ENCODE assay signal across 8 cellular contexts in genomic region chr19:41753159-41753558, GRCh38. TPM values are rescaled to one million over a fixed set of nuclear protein-coding genes. Genes with fewer than 3 reads are reported as not detected.
DNase-seq lines count a peak whose midpoint lies in the region; ATAC-seq and TF ChIP-seq lines count a peak whose summit lies in the region.

No MANE protein-coding gene starts in this region.

- no peak overlapping the region for H3K27ac Mint-ChIP-seq in neural crest cell (ENCODE audit: unreplicated experiment)

- DNase-seq in NCI-H2081 (lab: John Stamatoyannopoulos, UW), result peak; percentile 29 to 50
- no peak for DNase-seq in NCI-H2081 treated with DMSO at 0.1 percent for 48 hours (lab: John Stamatoyannopoulos, UW)
- DNase-seq in NCI-H2107 treated with DMSO at 0.1 percent for 48 hours (lab: John Stamatoyannopoulos, UW; ENCODE audit: unreplicated experiment), result peak; percentile 30
- DNase-seq in activated CD8-positive, alpha-beta memory T cell treated with anti-CD3 and anti-CD28 coated beads for 1 hour (ENCODE audit: extremely low read depth in 1 of 2, low read depth in 1 of 2), result peak; percentile 34 to 62
- DNase-seq in epithelial cell of esophagus (ENCODE audit: low read depth), result peak; percentile 60
- peak; percentile 25 for DNase-seq in neural crest cell (ENCODE audit: low read depth, low spot score)
- peak; percentile 83 to 96 for DNase-seq in upper lobe of left lung

- H3K4me1 ChIP-seq in upper lobe of left lung, result peaks cover 0 to 38% (median 13%) of the 10 kb centered on the region in 4 donors

- H3K9me3 Mint-ChIP-seq in neural crest cell, result peaks cover 9% of the 10 kb centered on the region

- H3K9me3 ChIP-seq in upper lobe of left lung, result no peaks in the 10 kb centered on the region

- H3K27me3 Mint-ChIP-seq in neural crest cell (ENCODE audit: low read depth), result peaks cover 41% of the 10 kb centered on the region

- no peaks in the 10 kb centered on the region for H3K36me3 ChIP-seq in upper lobe of left lung

- ATAC-seq in upper lobe of left lung (ENCODE audit: low FRiP score in 2 of 2) (peak; percentile 32 to 74), GM19395 (IDR thresholded peaks at IDR 0.05; ENCODE audit: unreplicated experiment) (no peak)

- no peak for TF ChIP-seq POLR2A in upper lobe of left lung (IDR thresholded peaks at IDR 0.05)

- TF ChIP-seq EP300 in upper lobe of left lung (IDR thresholded peaks at IDR 0.05), result no peak

- peak; percentile 79 for TF ChIP-seq CTCF in epithelial cell of esophagus (IDR thresholded peaks at IDR 0.05; ENCODE audit: insufficient read depth, low read depth, low read length, missing control alignments)
- peak; percentile 67 for TF ChIP-seq CTCF in neural crest cell (conservative IDR thresholded peaks at IDR 0.05)
- peak; percentile 51 to 81 (median 70) for TF ChIP-seq CTCF in upper lobe of left lung (IDR thresholded peaks at IDR 0.05)

- no peaks in the 10 kb centered on the region for H3K4me1 Mint-ChIP-seq in neural crest cell

- H3K4me3 Mint-ChIP-seq in neural crest cell, result no peak overlapping the region

- H3K27ac ChIP-seq in upper lobe of left lung, result peak overlapping the region in 3 of 4 donors; percentile 72 to 89 (median 77)

- no peaks in the 10 kb centered on the region for H3K36me3 Mint-ChIP-seq in neural crest cell (ENCODE audit: low read depth)

- no peaks in the 10 kb centered on the region for H3K27me3 ChIP-seq in upper lobe of left lung

- H3K4me3 ChIP-seq in epithelial cell of esophagus (ENCODE audit: low read length), result no peak overlapping the region
- no peak overlapping the region for H3K4me3 ChIP-seq in upper lobe of left lung

- 10 to 12% methylated on average over 12 of the region's 12 CpGs for WGBS in upper lobe of left lung, 2 donors

RNA-seq across cellular contexts. Expression of gene CEACAM6, which starts 2.2 kb away (rescaled TPM):
- not detected in 2 replicates for total RNA-seq in neural crest cell
- total RNA-seq in upper lobe of left lung, result 100 to 1,000 TPM; 140 to 651 (median 539) TPM

RNA-seq across cellular contexts. Expression of gene CEACAM3, which starts 43.2 kb away (rescaled TPM):
- total RNA-seq in neural crest cell, result not detected in 2 replicates
- 1 to 10 TPM in 5 of 6 donors, not detected in 1; 1.4 to 6.0 (median 2.7) TPM for total RNA-seq in upper lobe of left lung

RNA-seq across cellular contexts. Expression of gene CEACAM5, which starts 44.7 kb away (rescaled TPM):
- total RNA-seq in neural crest cell, result not detected in 2 replicates
- 10 to 100 TPM in 4 of 6 donors, 1 to 10 TPM in 2; 5.5 to 55.2 (median 23.8) TPM for total RNA-seq in upper lobe of left lung

Comparison
In these comparisons a context has a peak if more than half of its experiments do, and no peak if none do; other contexts are left out.
1. RNA of gene CEACAM6, which starts 2.2 kb away (total RNA-seq): 140 to 651 TPM in upper lobe of left lung; not detected in neural crest cell; every median in the first group is over 100 times any median in the second.
2. Peak in every context shown above with its lines, with median percentiles within 50 percentile points of each other: CTCF ChIP-seq.